In the genomic region with DNA sequence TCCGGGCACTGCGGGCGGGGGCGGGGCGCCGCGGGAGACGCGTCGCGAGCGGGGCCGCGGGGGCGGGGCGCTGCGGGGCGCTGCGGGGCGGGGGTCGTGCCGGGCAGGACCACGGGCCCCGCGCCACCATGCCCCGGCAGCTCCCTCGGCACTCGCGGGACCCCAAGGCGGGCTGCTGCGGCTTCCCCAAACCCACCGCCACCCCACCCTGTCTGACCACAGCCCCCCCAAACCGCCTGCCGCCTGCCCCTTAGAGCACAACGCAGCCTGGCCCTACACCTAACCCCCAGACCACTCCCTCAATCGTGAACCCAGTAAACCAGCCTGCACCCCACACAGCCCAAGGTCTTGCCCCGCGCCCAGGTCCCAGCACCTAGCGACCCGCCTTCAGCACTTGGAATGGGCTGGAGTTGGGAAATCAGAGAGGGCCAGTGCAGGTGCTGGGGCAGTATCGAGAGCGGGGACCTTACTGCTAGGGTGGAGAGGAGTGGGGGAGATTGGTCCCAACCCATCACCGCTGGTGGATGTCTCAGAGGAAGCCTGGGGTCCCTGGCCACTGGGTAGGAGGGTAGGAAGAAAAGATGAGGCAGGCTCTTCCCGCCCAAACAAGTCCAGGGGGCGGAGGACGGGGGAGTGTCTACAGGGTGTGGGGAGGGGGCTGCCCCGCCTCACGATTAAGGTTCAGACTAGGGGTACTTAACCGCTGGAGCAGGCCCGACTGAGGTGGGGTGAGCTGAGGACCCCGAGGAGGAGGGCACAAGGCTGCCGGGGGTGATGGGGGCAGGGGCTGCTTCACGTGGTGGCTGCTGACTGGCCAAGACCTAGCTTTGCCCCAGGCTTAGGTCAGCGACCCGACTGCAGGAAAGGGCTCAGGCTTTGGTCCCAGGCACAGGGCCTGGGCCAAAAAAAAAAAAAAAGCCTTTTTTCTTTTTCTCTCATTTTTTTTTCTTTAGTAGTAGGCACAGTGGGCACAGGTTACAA, we compare ENCODE assay signal across 1 cellular context.
A peak's percentile ranks its signal among the peaks of the same experiment; 100 is the strongest.
TF ChIP-seq lines count a peak whose summit lies in the region.

No MANE protein-coding gene starts in this region.

TF ChIP-seq in K562, 482 proteins besides CTCF, POLR2A, EP300 and RAD21 (continued from another document):
- TF ChIP-seq GATAD2A (IDR thresholded peaks at IDR 0.05) (no peak), ZNF224 (CRISPR knock-in tag; IDR thresholded peaks at IDR 0.05) (no peak), NCOR1 (IDR thresholded peaks at IDR 0.05) (no peak), EGR1 (conservative IDR thresholded peaks at IDR 0.05) (0 out of 2 replicates have a peak, but pooled peaks have one; percentile 25), ZNF584 (CRISPR knock-in tag; IDR thresholded peaks at IDR 0.05; ENCODE audit: low read depth) (no peak), CREB1 (IDR thresholded peaks at IDR 0.05) (peak; percentile 40; the same call in 1 of the 2 replicates), CREB1 (CRISPR knock-in tag; IDR thresholded peaks at IDR 0.05) (no peak), ZNF140 (CRISPR knock-in tag; IDR thresholded peaks at IDR 0.05) (no peak), OTX1 (CRISPR knock-in tag; IDR thresholded peaks at IDR 0.05) (no peak), NFE2 (IDR thresholded peaks at IDR 0.05; ENCODE audit: low read depth) (no peak), ZNF696 (CRISPR knock-in tag; conservative IDR thresholded peaks at IDR 0.05) (no peak), TAF1 (IDR thresholded peaks at IDR 0.05; ENCODE audit: control insufficient read depth, extremely low read depth, insufficient read depth, low read length, severe bottlenecking) (no peak), MCM5 (IDR thresholded peaks at IDR 0.05; ENCODE audit: low read depth) (no peak), KLF13 (tag; IDR thresholded peaks at IDR 0.05; ENCODE audit: borderline replicate concordance, low read depth) (no peak), RNF2 (IDR thresholded peaks at IDR 0.05) (no peak), ZNF75A (CRISPR knock-in tag; IDR thresholded peaks at IDR 0.05) (no peak), ZNF23 (CRISPR knock-in tag; IDR thresholded peaks at IDR 0.05) (no peak), ZNF695 (CRISPR knock-in tag; IDR thresholded peaks at IDR 0.05) (no peak), ZBTB7A (IDR thresholded peaks at IDR 0.05; ENCODE audit: borderline replicate concordance, control insufficient read depth, low read depth, low read length) (no peak; the same call in 1 of the 2 replicates), CBX3 (IDR thresholded peaks at IDR 0.05; ENCODE audit: borderline replicate concordance in 1 of 2, low read length in 2 of 2) (no peak), NR2F6 (CRISPR knock-in tag; IDR thresholded peaks at IDR 0.05) (no peak), TCF7 (IDR thresholded peaks at IDR 0.05; ENCODE audit: borderline replicate concordance) (no peak)
- TF ChIP-seq, protein P1, sequence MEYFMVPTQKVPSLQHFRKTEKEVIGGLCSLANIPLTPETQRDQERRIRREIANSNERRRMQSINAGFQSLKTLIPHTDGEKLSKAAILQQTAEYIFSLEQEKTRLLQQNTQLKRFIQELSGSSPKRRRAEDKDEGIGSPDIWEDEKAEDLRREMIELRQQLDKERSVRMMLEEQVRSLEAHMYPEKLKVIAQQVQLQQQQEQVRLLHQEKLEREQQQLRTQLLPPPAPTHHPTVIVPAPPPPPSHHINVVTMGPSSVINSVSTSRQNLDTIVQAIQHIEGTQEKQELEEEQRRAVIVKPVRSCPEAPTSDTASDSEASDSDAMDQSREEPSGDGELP (CRISPR knock-in tag; IDR thresholded peaks at IDR 0.05; ENCODE audit: borderline replicate concordance) = 0 out of 2 replicates have a peak, but pooled peaks have one; percentile 5
- TF ChIP-seq, protein P2, sequence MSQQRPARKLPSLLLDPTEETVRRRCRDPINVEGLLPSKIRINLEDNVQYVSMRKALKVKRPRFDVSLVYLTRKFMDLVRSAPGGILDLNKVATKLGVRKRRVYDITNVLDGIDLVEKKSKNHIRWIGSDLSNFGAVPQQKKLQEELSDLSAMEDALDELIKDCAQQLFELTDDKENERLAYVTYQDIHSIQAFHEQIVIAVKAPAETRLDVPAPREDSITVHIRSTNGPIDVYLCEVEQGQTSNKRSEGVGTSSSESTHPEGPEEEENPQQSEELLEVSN (IDR thresholded peaks at IDR 0.05; ENCODE audit: borderline replicate concordance in 1 of 2, extremely low read depth in 1 of 2, insufficient read depth in 1 of 2, insufficient read length in 1 of 2, low read depth in 1 of 2, low read length in 1 of 2, poor library complexity in 1 of 2, severe bottlenecking in 1 of 2) = peak in 1 of 2 experiments; percentile 55
- TF ChIP-seq, protein P3, sequence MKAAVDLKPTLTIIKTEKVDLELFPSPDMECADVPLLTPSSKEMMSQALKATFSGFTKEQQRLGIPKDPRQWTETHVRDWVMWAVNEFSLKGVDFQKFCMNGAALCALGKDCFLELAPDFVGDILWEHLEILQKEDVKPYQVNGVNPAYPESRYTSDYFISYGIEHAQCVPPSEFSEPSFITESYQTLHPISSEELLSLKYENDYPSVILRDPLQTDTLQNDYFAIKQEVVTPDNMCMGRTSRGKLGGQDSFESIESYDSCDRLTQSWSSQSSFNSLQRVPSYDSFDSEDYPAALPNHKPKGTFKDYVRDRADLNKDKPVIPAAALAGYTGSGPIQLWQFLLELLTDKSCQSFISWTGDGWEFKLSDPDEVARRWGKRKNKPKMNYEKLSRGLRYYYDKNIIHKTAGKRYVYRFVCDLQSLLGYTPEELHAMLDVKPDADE (conservative IDR thresholded peaks at IDR 0.05; ENCODE audit: control insufficient read depth, low read depth, low read length) = no peak
- TF ChIP-seq, protein P4, sequence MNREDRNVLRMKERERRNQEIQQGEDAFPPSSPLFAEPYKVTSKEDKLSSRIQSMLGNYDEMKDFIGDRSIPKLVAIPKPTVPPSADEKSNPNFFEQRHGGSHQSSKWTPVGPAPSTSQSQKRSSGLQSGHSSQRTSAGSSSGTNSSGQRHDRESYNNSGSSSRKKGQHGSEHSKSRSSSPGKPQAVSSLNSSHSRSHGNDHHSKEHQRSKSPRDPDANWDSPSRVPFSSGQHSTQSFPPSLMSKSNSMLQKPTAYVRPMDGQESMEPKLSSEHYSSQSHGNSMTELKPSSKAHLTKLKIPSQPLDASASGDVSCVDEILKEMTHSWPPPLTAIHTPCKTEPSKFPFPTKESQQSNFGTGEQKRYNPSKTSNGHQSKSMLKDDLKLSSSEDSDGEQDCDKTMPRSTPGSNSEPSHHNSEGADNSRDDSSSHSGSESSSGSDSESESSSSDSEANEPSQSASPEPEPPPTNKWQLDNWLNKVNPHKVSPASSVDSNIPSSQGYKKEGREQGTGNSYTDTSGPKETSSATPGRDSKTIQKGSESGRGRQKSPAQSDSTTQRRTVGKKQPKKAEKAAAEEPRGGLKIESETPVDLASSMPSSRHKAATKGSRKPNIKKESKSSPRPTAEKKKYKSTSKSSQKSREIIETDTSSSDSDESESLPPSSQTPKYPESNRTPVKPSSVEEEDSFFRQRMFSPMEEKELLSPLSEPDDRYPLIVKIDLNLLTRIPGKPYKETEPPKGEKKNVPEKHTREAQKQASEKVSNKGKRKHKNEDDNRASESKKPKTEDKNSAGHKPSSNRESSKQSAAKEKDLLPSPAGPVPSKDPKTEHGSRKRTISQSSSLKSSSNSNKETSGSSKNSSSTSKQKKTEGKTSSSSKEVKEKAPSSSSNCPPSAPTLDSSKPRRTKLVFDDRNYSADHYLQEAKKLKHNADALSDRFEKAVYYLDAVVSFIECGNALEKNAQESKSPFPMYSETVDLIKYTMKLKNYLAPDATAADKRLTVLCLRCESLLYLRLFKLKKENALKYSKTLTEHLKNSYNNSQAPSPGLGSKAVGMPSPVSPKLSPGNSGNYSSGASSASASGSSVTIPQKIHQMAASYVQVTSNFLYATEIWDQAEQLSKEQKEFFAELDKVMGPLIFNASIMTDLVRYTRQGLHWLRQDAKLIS (CRISPR knock-in tag; IDR thresholded peaks at IDR 0.05) = no peak
TF ChIP-seq in K562: peak in this region for 8.
